ENCODE assay signal across 8 cellular contexts in genomic region chr12:38904417-38904931, GRCh38. TPM values are rescaled to one million over a fixed set of nuclear protein-coding genes. Genes with fewer than 3 reads are reported as not detected.
A peak's percentile ranks its signal among the peaks of the same experiment; 100 is the strongest.
DNase-seq lines count a peak whose midpoint lies in the region; ATAC-seq, FAIRE-seq and TF ChIP-seq lines count a peak whose summit lies in the region.
"Not testable (repeated sequence)": the region's sequence is repeated elsewhere in the genome, so short reads cannot be mapped to it uniquely, and the experiment has no call there.

No MANE protein-coding gene starts in this region.

- FAIRE-seq in A549 (lab: Jason Lieb, UNC), result not testable (repeated sequence)

- not testable (repeated sequence) for TF ChIP-seq EP300 in A549 (IDR thresholded peaks at IDR 0.05)

- ATAC-seq in A549; HCT116; naive thymus-derived CD8-positive, alpha-beta T cell: not testable (repeated sequence)

- H3K4me3 Mint-ChIP-seq in activated CD4-positive, alpha-beta T cell treated with anti-CD3 and anti-CD28 coated beads, Interleukin-2, amount 10 ng/mL, durations not matched to agents 7 days and 5 days, result peak overlapping the region; percentile 88
- peak overlapping the region; percentile 95 for H3K4me3 Mint-ChIP-seq in endothelial cell (ENCODE audit: unreplicated experiment)
- peak overlapping the region; percentile 81 to 94 (median 89) for H3K4me3 Mint-ChIP-seq in naive thymus-derived CD8-positive, alpha-beta T cell

- TF ChIP-seq CTCF in A549 (IDR thresholded peaks at IDR 0.05); HCT116 (IDR thresholded peaks at IDR 0.05 in 2 of 3, conservative IDR thresholded peaks at IDR 0.05 in 1 of 3; ENCODE audit: borderline replicate concordance in 1 of 3, insufficient read depth in 1 of 3, low read depth in 2 of 3, low read length in 2 of 3); astrocyte of the cerebellum (IDR thresholded peaks at IDR 0.05; ENCODE audit: low read depth, low read length, missing control alignments); endothelial cell (IDR thresholded peaks at IDR 0.05; ENCODE audit: unreplicated experiment): not testable (repeated sequence)

- H3K27me3 ChIP-seq in HCT116 (ENCODE audit: insufficient read depth, low read length), result not testable (repeated sequence)
- H3K27me3 ChIP-seq in iPS-20b (ENCODE audit: insufficient read depth, low read length), result peaks cover 13% of the 10 kb centered on the region; the same call in 1 of the 2 replicates

- CTCF ChIA-PET in A549 (lab: Yijun Ruan, JAX) (interaction anchor here (1.1 to 2.8 kb wide), 3 partner anchors 15 to 237 kb away, joined by 3 to 15 read pairs (median 7); no protein-coding TSS in a partner anchor), HCT116 (lab: Charles Lee) (interaction anchor here (0.6 to 4.4 kb wide), 5 partner anchors 10 to 315 kb away, joined by 3 to 33 read pairs (median 4); no protein-coding TSS in a partner anchor)
- CTCF ChIA-PET in activated CD4-positive, alpha-beta T cell treated with anti-CD3 and anti-CD28 coated beads, Interleukin-2, amount 10 ng/mL, durations not matched to agents 7 days and 5 days (lab: Charles Lee), result interaction anchor here (1.2 to 1.8 kb wide), 3 partner anchors 11 to 111 kb away, joined by 3 to 4 read pairs (median 3); no protein-coding TSS in a partner anchor

- H3K79me2 ChIP-seq in HCT116 (ENCODE audit: insufficient read depth, low read length), result peaks cover 34% of the 10 kb centered on the region

- not testable (repeated sequence) for H3K36me3 ChIP-seq in HCT116 (ENCODE audit: control insufficient read depth in 1 of 2, insufficient read depth in 2 of 2, low read length in 2 of 2); iPS-20b (ENCODE audit: insufficient read depth, low read depth, low read length)

- H3K36me3 Mint-ChIP-seq in activated CD4-positive, alpha-beta T cell treated with anti-CD3 and anti-CD28 coated beads, Interleukin-2, amount 10 ng/mL, durations not matched to agents 7 days and 5 days (ENCODE audit: low read depth); endothelial cell (ENCODE audit: low read depth, unreplicated experiment); naive thymus-derived CD8-positive, alpha-beta T cell: not testable (repeated sequence)

- H3K27ac ChIP-seq in A549 (peak overlapping the region; percentile 85 to 96), HCT116 (ENCODE audit: low read depth, low read length) (peak overlapping the region; percentile 95), skin epidermis (peak overlapping the region in 19 of 21 experiments; percentile 47 to 97 (median 89))
- not testable (repeated sequence) for H3K27ac ChIP-seq in iPS-20b (ENCODE audit: low read length)

- H3K4me1 Mint-ChIP-seq in activated CD4-positive, alpha-beta T cell treated with anti-CD3 and anti-CD28 coated beads, Interleukin-2, amount 10 ng/mL, durations not matched to agents 7 days and 5 days, result peaks cover 32% of the 10 kb centered on the region
- peaks cover 22% of the 10 kb centered on the region for H3K4me1 Mint-ChIP-seq in endothelial cell (ENCODE audit: unreplicated experiment)
- peaks cover 4 to 36% (median 23%) of the 10 kb centered on the region in 4 donors for H3K4me1 Mint-ChIP-seq in naive thymus-derived CD8-positive, alpha-beta T cell

- not testable (repeated sequence) for TF ChIP-seq RAD21 in A549 (conservative IDR thresholded peaks at IDR 0.05 in 1 of 2, IDR thresholded peaks at IDR 0.05 in 1 of 2); HCT116 (IDR thresholded peaks at IDR 0.05; ENCODE audit: low read depth)

- intact Hi-C loops in HCT116 (cut with micrococcal nuclease), result not testable (repeated sequence)

- peak overlapping the region; percentile 75 for H3K9ac ChIP-seq in HCT116 (ENCODE audit: low read length)
- peak overlapping the region; percentile 83; the same call in 1 of the 2 replicates for H3K9ac ChIP-seq in iPS-20b (ENCODE audit: low read depth, low read length)

- DNase-seq in A549 (ENCODE audit: low read depth in 1 of 2, low spot score in 1 of 2); HCT116 (ENCODE audit: low read depth, low spot score); activated CD4-positive, alpha-beta T cell treated with anti-CD3 and anti-CD28 coated beads, Interleukin-2, amount 10 ng/mL, durations not matched to agents 7 days and 5 days; astrocyte of the cerebellum (ENCODE audit: low read depth); endothelial cell (ENCODE audit: low spot score); naive thymus-derived CD8-positive, alpha-beta T cell: not testable (repeated sequence)

- peak overlapping the region; percentile 92 for H3K27ac Mint-ChIP-seq in activated CD4-positive, alpha-beta T cell treated with anti-CD3 and anti-CD28 coated beads, Interleukin-2, amount 10 ng/mL, durations not matched to agents 7 days and 5 days
- peak overlapping the region; percentile 91 for H3K27ac Mint-ChIP-seq in endothelial cell (ENCODE audit: unreplicated experiment)
- H3K27ac Mint-ChIP-seq in naive thymus-derived CD8-positive, alpha-beta T cell, result peak overlapping the region in 8 of 10 donors; percentile 73 to 95 (median 86)

- H3K27me3 Mint-ChIP-seq in activated CD4-positive, alpha-beta T cell treated with anti-CD3 and anti-CD28 coated beads, Interleukin-2, amount 10 ng/mL, durations not matched to agents 7 days and 5 days, result peaks cover 21% of the 10 kb centered on the region
- peaks cover 14% of the 10 kb centered on the region for H3K27me3 Mint-ChIP-seq in endothelial cell (ENCODE audit: unreplicated experiment)
- peaks cover 10 to 42% (median 28%) of the 10 kb centered on the region in 5 donors for H3K27me3 Mint-ChIP-seq in naive thymus-derived CD8-positive, alpha-beta T cell

- H4K20me1 ChIP-seq in HCT116 (ENCODE audit: insufficient read depth), result not testable (repeated sequence)

- H3K4me1 ChIP-seq in A549, result peaks cover 20% of the 10 kb centered on the region; the same call in 2 of the 3 replicates
- H3K4me1 ChIP-seq in HCT116 (ENCODE audit: control insufficient read depth in 1 of 2, insufficient read depth in 2 of 2, low read length in 2 of 2), result peaks cover 7 to 27% of the 10 kb centered on the region in 2 experiments
- H3K4me1 ChIP-seq in iPS-20b (ENCODE audit: insufficient read depth, low read length), result peaks cover 13% of the 10 kb centered on the region; the same call in 1 of the 2 replicates

- H3K4me2 ChIP-seq in A549, result peak overlapping the region; percentile 91
- H3K4me2 ChIP-seq in HCT116 (ENCODE audit: low read length), result peak overlapping the region; percentile 99

- not testable (repeated sequence) for H3K9me3 ChIP-seq in A549; HCT116 (ENCODE audit: control insufficient read depth in 1 of 2, insufficient read depth in 1 of 2, low read depth in 1 of 2, low read length in 2 of 2); iPS-20b (ENCODE audit: insufficient read depth, low read depth, low read length)

- RAD21 ChIA-PET in HCT116 (lab: Charles Lee; ENCODE audit: low non-redundant PET in 1 of 2, low total read pairs in 2 of 2, uncharacterized antibody in 2 of 2, unreplicated experiment in 2 of 2), result interaction anchor here in 1 of 2 experiments (0.9 kb wide), 1 partner anchor 218 kb away, joined by 3 read pairs; no protein-coding TSS in a partner anchor

- H3K9me3 Mint-ChIP-seq in activated CD4-positive, alpha-beta T cell treated with anti-CD3 and anti-CD28 coated beads, Interleukin-2, amount 10 ng/mL, durations not matched to agents 7 days and 5 days; endothelial cell (ENCODE audit: unreplicated experiment); naive thymus-derived CD8-positive, alpha-beta T cell: not testable (repeated sequence)

- not testable (repeated sequence) for TF ChIP-seq POLR2A in A549 (IDR thresholded peaks at IDR 0.05; ENCODE audit: low read length); HCT116 (IDR thresholded peaks at IDR 0.05; ENCODE audit: borderline replicate concordance, extremely low read depth, insufficient read depth, insufficient read length)

- BruUV-seq in HCT116 (replicated peaks; lab: Mats Ljungman, UMichigan), result not testable (repeated sequence)

- in situ Hi-C loops in astrocyte of the cerebellum (cut with HindIII; ENCODE audit: low sequenced_read_pairs), result not testable (repeated sequence)

- POLR2A ChIA-PET in A549 (lab: Yijun Ruan, JAX), result interaction anchor here (1.5 to 3.1 kb wide), 3 partner anchors 9 to 14 kb away, joined by 5 to 21 read pairs (median 12); no protein-coding TSS in a partner anchor
- POLR2A ChIA-PET in HCT116 (lab: Charles Lee), result interaction anchor here (0.9 to 1.5 kb wide), 2 partner anchors 9 to 71 kb away, joined by 3 to 9 read pairs; no protein-coding TSS in a partner anchor
- POLR2A ChIA-PET in activated CD4-positive, alpha-beta T cell treated with anti-CD3 and anti-CD28 coated beads, Interleukin-2, amount 10 ng/mL, durations not matched to agents 7 days and 5 days (lab: Charles Lee); naive thymus-derived CD8-positive, alpha-beta T cell (lab: Charles Lee): not testable (repeated sequence)

- not testable (repeated sequence) for H3K9me2 ChIP-seq in HCT116 (ENCODE audit: insufficient read depth)

- 19% methylated on average over 23 of the region's 23 CpGs for WGBS in A549 (ENCODE audit: missing lambda C conversion rate)

- peak overlapping the region; percentile 31 for H2AFZ ChIP-seq in HCT116 (ENCODE audit: low read depth, low read length, poor library complexity, severe bottlenecking)

- H3K4me3 ChIP-seq in A549 (peak overlapping the region; percentile 61), HCT116 (replicated peaks in 1 of 2; ENCODE audit: low read depth in 1 of 2, low read length in 2 of 2) (peak overlapping the region; percentile 80 to 83), astrocyte of the cerebellum (ENCODE audit: low read depth, low read length) (peak overlapping the region; percentile 54), iPS-20b (ENCODE audit: low read length) (peak overlapping the region; percentile 86), skin epidermis (peak overlapping the region; percentile 58 to 73 (median 66))

RNA-seq across cellular contexts. Expression of gene CPNE8, which starts 0.9 kb away (rescaled TPM):
- polyA plus RNA-seq in A549 (2011; rRNA removed) (25.6 and 30.1 TPM in 2 replicates), A549 (2017; fragmentation: RNase III; extraction: RNeasy Plus Mini Kit Qiagen cat#74134 plus additional on column Dnase treatment) (7.5 to 8.0 TPM (median 7.6 TPM) in 3 replicates)
- 2.9 and 3.1 TPM in 2 replicates for polyA plus RNA-seq in A549 (2012; cell fraction: cytosol; rRNA removed)
- 2.8 and 5.5 TPM in 2 replicates for polyA plus RNA-seq in A549 (2012; cell fraction: nucleus; rRNA removed)
- 19.0 and 19.1 TPM in 2 replicates for polyA minus RNA-seq in A549 (2011; rRNA and poly(A)+ RNA removed)
- total RNA-seq in HCT116 (2021; ENCODE audit: unreplicated experiment) (14.2 TPM), endothelial cell (ENCODE audit: unreplicated experiment) (10.8 TPM)
- polyA plus RNA-seq in HCT116 (2012), result 2.2 and 3.4 TPM in 2 replicates
- 1 to 10 TPM; 3.7 to 4.2 TPM for total RNA-seq in activated CD4-positive, alpha-beta T cell treated with anti-CD3 and anti-CD28 coated beads, Interleukin-2, amount 10 ng/mL, durations not matched to agents 7 days and 5 days
- 1 to 10 TPM; 1.2 to 1.6 TPM for total RNA-seq in naive thymus-derived CD8-positive, alpha-beta T cell
- polyA plus RNA-seq in naive thymus-derived CD8-positive, alpha-beta T cell, result under 1 TPM; 0.19 to 0.80 (median 0.23) TPM
